ENCODE assay signal across 16 cellular contexts in the genomic region with DNA sequence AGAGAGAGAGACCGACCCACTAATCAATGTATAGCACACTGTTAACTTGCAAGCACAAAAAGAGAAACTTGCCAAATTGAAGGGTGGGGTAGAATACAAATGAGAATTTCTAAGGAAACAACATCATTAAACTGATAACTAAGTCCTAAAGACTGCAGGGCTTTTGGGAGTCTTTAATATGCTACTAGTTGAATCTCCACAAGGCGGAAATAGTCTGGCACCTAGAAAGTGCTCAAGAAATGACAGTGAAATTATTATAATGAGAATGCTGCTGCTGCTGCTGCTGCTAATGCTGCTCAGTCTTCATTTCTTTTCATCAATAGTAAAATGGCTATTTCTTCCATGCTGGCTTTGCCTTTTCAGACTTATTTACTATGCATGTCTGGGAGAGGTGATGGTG.
DNase-seq lines count a peak whose midpoint lies in the region; ATAC-seq and TF ChIP-seq lines count a peak whose summit lies in the region.
"Had no signal": no experiment of that assay in that cellular context is flagged by ENCODE, and none has a peak within 500 bp of the region (broad histone marks: within the 10 kb centered on the region; RNA-seq: fewer than 3 reads in every experiment).

No MANE protein-coding gene starts in this region.

- TF ChIP-seq CTCF in Loucy (conservative IDR thresholded peaks at IDR 0.05; ENCODE audit: low read length) (peak; percentile 48), chondrocyte (IDR thresholded peaks at IDR 0.05) (peak; percentile 74), retinal pigment epithelial cell (conservative IDR thresholded peaks at IDR 0.05; ENCODE audit: low read depth, low read length) (peak; percentile 23), upper lobe of left lung (IDR thresholded peaks at IDR 0.05) (no peak)

- 43 to 77% methylated on average over 2 of the region's 2 CpGs for WGBS in upper lobe of left lung, 2 donors

- H3K79me2 ChIP-seq in Loucy (ENCODE audit: insufficient read depth, low read length): no peaks in the 10 kb centered on the region

- no peak overlapping the region for H3K4me3 Mint-ChIP-seq in chondrocyte (ENCODE audit: unreplicated experiment)
- H3K4me3 Mint-ChIP-seq: central memory CD8-positive, alpha-beta T cell had no signal

- H3K27me3 Mint-ChIP-seq in chondrocyte (ENCODE audit: low read depth): no peaks in the 10 kb centered on the region
- H3K27me3 Mint-ChIP-seq: central memory CD8-positive, alpha-beta T cell had no signal

- TF ChIP-seq EP300 in upper lobe of left lung (IDR thresholded peaks at IDR 0.05): no peak

- ATAC-seq in upper lobe of left lung (ENCODE audit: low FRiP score in 2 of 2): no peak
- no peak for ATAC-seq in HG02840 (IDR thresholded peaks at IDR 0.05; ENCODE audit: low FRiP score, unreplicated experiment)
- ATAC-seq: mucosa of descending colon had no signal

- H3F3A ChIP-seq in Loucy (ENCODE audit: low read depth): no peaks in the 10 kb centered on the region

- H3K9me2 ChIP-seq in Loucy (replicated peaks; ENCODE audit: low read depth, low read length): no peaks in the 10 kb centered on the region

- no peak overlapping the region for H3K27ac ChIP-seq in upper lobe of left lung

- TF ChIP-seq POLR2A in upper lobe of left lung (IDR thresholded peaks at IDR 0.05): no peak

- DNase-seq in GM03348 (ENCODE audit: low spot score) (peak; percentile 9), chondrocyte (ENCODE audit: low spot score) (no peak), retinal pigment epithelial cell (ENCODE audit: low read depth) (no peak), upper lobe of left lung (no peak), GM19240 (ENCODE audit: insufficient read length, low spot score) (no peak)
- DNase-seq: DMS79; effector memory CD4-positive, alpha-beta T cell; foreskin fibroblast; MG63; mucosa of descending colon; NCI-H1694 treated with DMSO at 0.1 percent for 48 hours; NCI-H446; occipital lobe had no signal

- H3K36me3 Mint-ChIP-seq in chondrocyte (ENCODE audit: low read depth): peaks cover 41% of the 10 kb centered on the region

- H3K4me2 ChIP-seq in Loucy (ENCODE audit: low read depth, low read length, poor library complexity, severe bottlenecking): no peak overlapping the region

- H3K9ac ChIP-seq in Loucy (ENCODE audit: low read depth, low read length, poor library complexity, severe bottlenecking): no peak overlapping the region

- H4K20me1 ChIP-seq in Loucy (ENCODE audit: insufficient read depth, low read length, poor library complexity, severe bottlenecking): no peaks in the 10 kb centered on the region

- H3K9me3 ChIP-seq in Loucy (ENCODE audit: insufficient read depth, low read depth, low read length): no peaks in the 10 kb centered on the region
- no peaks in the 10 kb centered on the region for H3K9me3 ChIP-seq in upper lobe of left lung
- H3K9me3 ChIP-seq: MG63, mucosa of descending colon had no signal

- H3K27ac Mint-ChIP-seq in chondrocyte (ENCODE audit: unreplicated experiment): no peak overlapping the region

- H3K9me3 Mint-ChIP-seq in chondrocyte (ENCODE audit: low read depth): no peaks in the 10 kb centered on the region
- H3K9me3 Mint-ChIP-seq: central memory CD8-positive, alpha-beta T cell had no signal

- peaks cover 13% of the 10 kb centered on the region for H3K4me1 ChIP-seq in Loucy (ENCODE audit: insufficient read depth, low read length, poor library complexity, severe bottlenecking)
- no peaks in the 10 kb centered on the region for H3K4me1 ChIP-seq in upper lobe of left lung

- H3K4me3 ChIP-seq in Loucy (ENCODE audit: low read length, poor library complexity, severe bottlenecking) (no peak overlapping the region), retinal pigment epithelial cell (ENCODE audit: low read length) (no peak overlapping the region), upper lobe of left lung (no peak overlapping the region)
- H3K4me3 ChIP-seq: MG63, mucosa of descending colon had no signal

- H3K36me3 ChIP-seq in Loucy (ENCODE audit: insufficient read depth, low read length): peaks cover 56% of the 10 kb centered on the region
- H3K36me3 ChIP-seq in upper lobe of left lung: peaks cover 0 to 50% (median 7%) of the 10 kb centered on the region in 4 donors

- no peak overlapping the region for H2AFZ ChIP-seq in Loucy (ENCODE audit: low read length)

- H3K27me3 ChIP-seq in Loucy (ENCODE audit: insufficient read depth, low read length, poor library complexity, severe bottlenecking) (no peaks in the 10 kb centered on the region), upper lobe of left lung (no peaks in the 10 kb centered on the region)
- H3K27me3 ChIP-seq: MG63 had no signal

- peaks cover 25% of the 10 kb centered on the region for H3K4me1 Mint-ChIP-seq in chondrocyte (ENCODE audit: low read depth)
- H3K4me1 Mint-ChIP-seq: central memory CD8-positive, alpha-beta T cell had no signal

Comparison
In these comparisons a context has a peak if more than half of its experiments do, and no peak if none do; other contexts are left out.
1. CTCF ChIP-seq: peak in Loucy (single experiment), chondrocyte (single experiment) and retinal pigment epithelial cell (single experiment); none in upper lobe of left lung (0 of 6).